1 cellular context compared by ENCODE assay signal in the genomic region with DNA sequence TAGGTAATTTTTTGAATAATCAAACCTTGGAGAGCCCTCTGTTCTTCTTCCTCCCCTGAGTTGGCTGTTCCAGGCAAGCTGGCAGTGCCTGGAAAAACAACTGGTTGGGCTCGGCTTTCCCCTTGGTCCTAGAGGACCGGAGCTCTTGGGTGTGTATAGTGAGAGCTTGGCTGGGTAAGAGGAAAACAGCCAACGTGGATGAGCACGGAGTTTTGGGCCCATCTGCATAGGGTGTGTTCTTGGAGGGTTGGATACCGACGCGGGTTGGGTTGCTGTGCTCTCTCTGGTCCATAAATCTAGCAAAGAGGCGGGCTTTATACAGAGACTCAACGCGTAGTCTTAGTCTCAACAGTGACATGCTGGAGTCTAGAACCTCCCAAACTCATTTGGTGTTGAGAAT.
TF ChIP-seq lines count a peak whose summit lies in the region.

No MANE protein-coding gene starts in this region.

TF ChIP-seq in GM23338, 12 proteins besides CTCF, POLR2A, EP300 and RAD21:
- TF ChIP-seq, protein P1, sequence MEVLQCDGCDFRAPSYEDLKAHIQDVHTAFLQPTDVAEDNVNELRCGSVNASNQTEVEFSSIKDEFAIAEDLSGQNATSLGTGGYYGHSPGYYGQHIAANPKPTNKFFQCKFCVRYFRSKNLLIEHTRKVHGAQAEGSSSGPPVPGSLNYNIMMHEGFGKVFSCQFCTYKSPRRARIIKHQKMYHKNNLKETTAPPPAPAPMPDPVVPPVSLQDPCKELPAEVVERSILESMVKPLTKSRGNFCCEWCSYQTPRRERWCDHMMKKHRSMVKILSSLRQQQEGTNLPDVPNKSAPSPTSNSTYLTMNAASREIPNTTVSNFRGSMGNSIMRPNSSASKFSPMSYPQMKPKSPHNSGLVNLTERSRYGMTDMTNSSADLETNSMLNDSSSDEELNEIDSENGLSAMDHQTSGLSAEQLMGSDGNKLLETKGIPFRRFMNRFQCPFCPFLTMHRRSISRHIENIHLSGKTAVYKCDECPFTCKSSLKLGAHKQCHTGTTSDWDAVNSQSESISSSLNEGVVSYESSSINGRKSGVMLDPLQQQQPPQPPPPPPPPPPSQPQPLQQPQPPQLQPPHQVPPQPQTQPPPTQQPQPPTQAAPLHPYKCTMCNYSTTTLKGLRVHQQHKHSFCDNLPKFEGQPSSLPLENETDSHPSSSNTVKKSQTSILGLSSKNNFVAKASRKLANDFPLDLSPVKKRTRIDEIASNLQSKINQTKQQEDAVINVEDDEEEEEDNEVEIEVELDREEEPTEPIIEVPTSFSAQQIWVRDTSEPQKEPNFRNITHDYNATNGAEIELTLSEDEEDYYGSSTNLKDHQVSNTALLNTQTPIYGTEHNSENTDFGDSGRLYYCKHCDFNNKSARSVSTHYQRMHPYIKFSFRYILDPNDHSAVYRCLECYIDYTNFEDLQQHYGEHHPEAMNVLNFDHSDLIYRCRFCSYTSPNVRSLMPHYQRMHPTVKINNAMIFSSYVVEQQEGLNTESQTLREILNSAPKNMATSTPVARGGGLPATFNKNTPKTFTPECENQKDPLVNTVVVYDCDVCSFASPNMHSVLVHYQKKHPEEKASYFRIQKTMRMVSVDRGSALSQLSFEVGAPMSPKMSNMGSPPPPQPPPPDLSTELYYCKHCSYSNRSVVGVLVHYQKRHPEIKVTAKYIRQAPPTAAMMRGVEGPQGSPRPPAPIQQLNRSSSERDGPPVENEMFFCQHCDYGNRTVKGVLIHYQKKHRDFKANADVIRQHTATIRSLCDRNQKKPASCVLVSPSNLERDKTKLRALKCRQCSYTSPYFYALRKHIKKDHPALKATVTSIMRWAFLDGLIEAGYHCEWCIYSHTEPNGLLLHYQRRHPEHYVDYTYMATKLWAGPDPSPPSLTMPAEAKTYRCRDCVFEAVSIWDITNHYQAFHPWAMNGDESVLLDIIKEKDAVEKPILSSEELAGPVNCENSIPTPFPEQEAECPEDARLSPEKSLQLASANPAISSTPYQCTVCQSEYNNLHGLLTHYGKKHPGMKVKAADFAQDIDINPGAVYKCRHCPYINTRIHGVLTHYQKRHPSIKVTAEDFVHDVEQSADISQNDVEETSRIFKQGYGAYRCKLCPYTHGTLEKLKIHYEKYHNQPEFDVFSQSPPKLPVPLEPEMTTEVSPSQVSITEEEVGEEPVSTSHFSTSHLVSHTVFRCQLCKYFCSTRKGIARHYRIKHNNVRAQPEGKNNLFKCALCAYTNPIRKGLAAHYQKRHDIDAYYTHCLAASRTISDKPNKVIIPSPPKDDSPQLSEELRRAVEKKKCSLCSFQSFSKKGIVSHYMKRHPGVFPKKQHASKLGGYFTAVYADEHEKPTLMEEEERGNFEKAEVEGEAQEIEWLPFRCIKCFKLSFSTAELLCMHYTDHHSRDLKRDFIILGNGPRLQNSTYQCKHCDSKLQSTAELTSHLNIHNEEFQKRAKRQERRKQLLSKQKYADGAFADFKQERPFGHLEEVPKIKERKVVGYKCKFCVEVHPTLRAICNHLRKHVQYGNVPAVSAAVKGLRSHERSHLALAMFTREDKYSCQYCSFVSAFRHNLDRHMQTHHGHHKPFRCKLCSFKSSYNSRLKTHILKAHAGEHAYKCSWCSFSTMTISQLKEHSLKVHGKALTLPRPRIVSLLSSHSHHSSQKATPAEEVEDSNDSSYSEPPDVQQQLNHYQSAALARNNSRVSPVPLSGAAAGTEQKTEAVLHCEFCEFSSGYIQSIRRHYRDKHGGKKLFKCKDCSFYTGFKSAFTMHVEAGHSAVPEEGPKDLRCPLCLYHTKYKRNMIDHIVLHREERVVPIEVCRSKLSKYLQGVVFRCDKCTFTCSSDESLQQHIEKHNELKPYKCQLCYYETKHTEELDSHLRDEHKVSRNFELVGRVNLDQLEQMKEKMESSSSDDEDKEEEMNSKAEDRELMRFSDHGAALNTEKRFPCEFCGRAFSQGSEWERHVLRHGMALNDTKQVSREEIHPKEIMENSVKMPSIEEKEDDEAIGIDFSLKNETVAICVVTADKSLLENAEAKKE (CRISPR knock-in tag; IDR thresholded peaks at IDR 0.05) = 0 out of 2 replicates have a peak, but pooled peaks have one; percentile 33
- TF ChIP-seq POLR2AphosphoS5 (IDR thresholded peaks at IDR 0.05; ENCODE audit: low read depth) = no peak
